Comparison of ENCODE assay signal across 16 cellular contexts in genomic region chr7:157211710-157212109, GRCh38.
DNase-seq lines count a peak whose midpoint lies in the region; ATAC-seq, FAIRE-seq and TF ChIP-seq lines count a peak whose summit lies in the region.
"Had no signal": no experiment of that assay in that cellular context is flagged by ENCODE, and none has a peak within 500 bp of the region (broad histone marks: within the 10 kb centered on the region; RNA-seq: fewer than 3 reads in every experiment).

No MANE protein-coding gene starts in this region.

- no peak overlapping the region for H3K27ac ChIP-seq in kidney (ENCODE audit: low read depth in 2 of 2, low read length in 2 of 2)
- no peak overlapping the region for H3K27ac ChIP-seq in Peyer's patch
- H3K27ac ChIP-seq: cardiac muscle cell, esophagus muscularis mucosa, RWPE1 had no signal

- no peak for TF ChIP-seq CTCF in activated CD8-positive, alpha-beta T cell treated with anti-CD3 and anti-CD28 coated beads for 36 hours (IDR thresholded peaks at IDR 0.05)
- TF ChIP-seq CTCF in kidney (IDR thresholded peaks at IDR 0.05; ENCODE audit: borderline replicate concordance, extremely low read depth, insufficient read depth) (no peak), Peyer's patch (IDR thresholded peaks at IDR 0.05) (no peak)

- H3K9me3 ChIP-seq in kidney (ENCODE audit: control insufficient read depth in 1 of 2, low read length in 2 of 2), result no peaks in the 10 kb centered on the region
- no peaks in the 10 kb centered on the region for H3K9me3 ChIP-seq in Peyer's patch
- H3K9me3 ChIP-seq: esophagus muscularis mucosa had no signal

- H3K4me3 ChIP-seq in kidney (ENCODE audit: low read length in 2 of 2) (no peak overlapping the region), Peyer's patch (no peak overlapping the region)
- H3K4me3 ChIP-seq: cardiac muscle cell, esophagus muscularis mucosa had no signal

- no peak overlapping the region for H3K4me3 Mint-ChIP-seq in activated CD8-positive, alpha-beta T cell treated with anti-CD3 and anti-CD28 coated beads for 36 hours
- no peak overlapping the region for H3K4me3 Mint-ChIP-seq in activated CD8-positive, alpha-beta T cell treated with anti-CD3 and anti-CD28 coated beads, Interleukin-2, amount 10 ng/mL, durations not matched to agents 7 days and 5 days
- H3K4me3 Mint-ChIP-seq: activated T-helper 1 cell treated with anti-CD3 and anti-CD28 coated beads, Interleukin-12 subunit alpha, Interleukin-12 subunit beta, Interleukin-2, Interleukin-4 antibody, amounts not matched to agents 30 ng/mL and 10 ng/mL and 1 ng/mL, durations not matched to agents 14 hours and 24 hours and 36 hours; B cell; WTC11 had no signal

- no peaks in the 10 kb centered on the region for H3K4me1 Mint-ChIP-seq in activated CD8-positive, alpha-beta T cell treated with anti-CD3 and anti-CD28 coated beads for 36 hours (ENCODE audit: low read depth)
- H3K4me1 Mint-ChIP-seq in activated CD8-positive, alpha-beta T cell treated with anti-CD3 and anti-CD28 coated beads, Interleukin-2, amount 10 ng/mL, durations not matched to agents 7 days and 5 days (ENCODE audit: low read depth), result no peaks in the 10 kb centered on the region
- H3K4me1 Mint-ChIP-seq: B cell, WTC11 had no signal

- H3K9ac ChIP-seq in kidney (ENCODE audit: low read length in 2 of 2), result no peak overlapping the region

- H3K36me3 Mint-ChIP-seq in activated CD8-positive, alpha-beta T cell treated with anti-CD3 and anti-CD28 coated beads for 36 hours (ENCODE audit: low read depth), result peaks cover 32% of the 10 kb centered on the region
- H3K36me3 Mint-ChIP-seq in activated CD8-positive, alpha-beta T cell treated with anti-CD3 and anti-CD28 coated beads, Interleukin-2, amount 10 ng/mL, durations not matched to agents 7 days and 5 days (ENCODE audit: low read depth), result peaks cover 32% of the 10 kb centered on the region

- FAIRE-seq in kidney (lab: Jason Lieb, UNC), result no peak

- H3K4me1 ChIP-seq in kidney (ENCODE audit: control insufficient read depth in 1 of 2, insufficient read depth in 1 of 2, low read depth in 1 of 2, low read length in 2 of 2) (no peaks in the 10 kb centered on the region), Peyer's patch (no peaks in the 10 kb centered on the region)
- H3K4me1 ChIP-seq: esophagus muscularis mucosa had no signal

- peaks cover 10 to 18% of the 10 kb centered on the region in 2 donors for H3K36me3 ChIP-seq in kidney (ENCODE audit: control insufficient read depth in 1 of 2, insufficient read depth in 2 of 2, low read length in 2 of 2)
- peaks cover 0 to 29% (median 0%) of the 10 kb centered on the region in 3 donors for H3K36me3 ChIP-seq in Peyer's patch

- intact Hi-C loops in activated CD8-positive, alpha-beta T cell treated with anti-CD3 and anti-CD28 coated beads for 36 hours (cut with micrococcal nuclease), result no loop called here
- intact Hi-C loops in kidney (cut with DNase I), result no loop called here

- no peak for ATAC-seq in activated CD8-positive, alpha-beta T cell treated with anti-CD3 and anti-CD28 coated beads for 36 hours
- no peak for ATAC-seq in activated CD8-positive, alpha-beta T cell treated with anti-CD3 and anti-CD28 coated beads, Interleukin-2, amount 10 ng/mL, durations not matched to agents 7 days and 5 days
- no peak for ATAC-seq in HG03039 (IDR thresholded peaks at IDR 0.05; ENCODE audit: unreplicated experiment)
- ATAC-seq: stimulated activated naive CD8-positive, alpha-beta T cell treated with anti-CD3 and anti-CD28 coated beads, Interleukin-15, Interleukin-2, amounts not matched to agents 100 U/mL and 50 U/mL, for 24 hours; WTC11 had no signal

- CTCF ChIA-PET in activated CD8-positive, alpha-beta T cell treated with anti-CD3 and anti-CD28 coated beads for 36 hours (lab: Charles Lee), result interaction anchor here (0.9 to 1.8 kb wide), 3 partner anchors 11 to 62 kb away, joined by 3 to 4 read pairs (median 3); no protein-coding TSS in a partner anchor
- CTCF ChIA-PET in activated CD8-positive, alpha-beta T cell treated with anti-CD3 and anti-CD28 coated beads, Interleukin-2, amount 10 ng/mL, durations not matched to agents 7 days and 5 days (lab: Charles Lee), result interaction anchor here (0.6 kb wide), 1 partner anchor 39 kb away, joined by 4 read pairs; no protein-coding TSS in a partner anchor

- DNase-seq in activated CD8-positive, alpha-beta T cell treated with anti-CD3 and anti-CD28 coated beads for 36 hours, result no peak
- DNase-seq in activated CD8-positive, alpha-beta T cell treated with anti-CD3 and anti-CD28 coated beads, Interleukin-2, amount 10 ng/mL, durations not matched to agents 7 days and 5 days, result no peak
- DNase-seq in NCI-H524 (lab: John Stamatoyannopoulos, UW), result peak; percentile 87 to 95
- peak; percentile 62 for DNase-seq in fibroblast of peridontal ligament (ENCODE audit: extremely low read depth)
- no peak for DNase-seq in NCI-H526 treated with DMSO at 0.1 percent for 48 hours (lab: John Stamatoyannopoulos, UW)
- DNase-seq in kidney, result no peak
- no peak for DNase-seq in Peyer's patch
- DNase-seq: kidney glomerular epithelial cell; stimulated activated naive CD8-positive, alpha-beta T cell treated with anti-CD3 and anti-CD28 coated beads, Interleukin-15, Interleukin-2, amounts not matched to agents 100 U/mL and 50 U/mL, for 24 hours had no signal

- no peak for TF ChIP-seq POLR2A in Peyer's patch (IDR thresholded peaks at IDR 0.05)

- POLR2A ChIA-PET in activated CD8-positive, alpha-beta T cell treated with anti-CD3 and anti-CD28 coated beads for 36 hours (lab: Charles Lee), result interaction anchor here (0.6 to 2.1 kb wide), 2 partner anchors 13 to 1448 kb away, joined by 3 to 5 read pairs; no protein-coding TSS in a partner anchor
- POLR2A ChIA-PET in activated CD8-positive, alpha-beta T cell treated with anti-CD3 and anti-CD28 coated beads, Interleukin-2, amount 10 ng/mL, durations not matched to agents 7 days and 5 days (lab: Charles Lee), result no interaction called here

- no peaks in the 10 kb centered on the region for H3K27me3 ChIP-seq in Peyer's patch
- H3K27me3 ChIP-seq: cardiac muscle cell, esophagus muscularis mucosa had no signal

- H3K9me3 Mint-ChIP-seq in activated CD8-positive, alpha-beta T cell treated with anti-CD3 and anti-CD28 coated beads for 36 hours, result no peaks in the 10 kb centered on the region
- no peaks in the 10 kb centered on the region for H3K9me3 Mint-ChIP-seq in activated CD8-positive, alpha-beta T cell treated with anti-CD3 and anti-CD28 coated beads, Interleukin-2, amount 10 ng/mL, durations not matched to agents 7 days and 5 days (ENCODE audit: insufficient read depth)
- H3K9me3 Mint-ChIP-seq: activated T-helper 1 cell treated with anti-CD3 and anti-CD28 coated beads, Interleukin-12 subunit alpha, Interleukin-12 subunit beta, Interleukin-2, Interleukin-4 antibody, amounts not matched to agents 30 ng/mL and 10 ng/mL and 1 ng/mL, durations not matched to agents 14 hours and 24 hours and 36 hours; WTC11 had no signal

- peak overlapping the region; percentile 30 for H3K27ac Mint-ChIP-seq in activated CD8-positive, alpha-beta T cell treated with anti-CD3 and anti-CD28 coated beads for 36 hours
- no peak overlapping the region for H3K27ac Mint-ChIP-seq in activated CD8-positive, alpha-beta T cell treated with anti-CD3 and anti-CD28 coated beads, Interleukin-2, amount 10 ng/mL, durations not matched to agents 7 days and 5 days
- H3K27ac Mint-ChIP-seq: activated T-helper 1 cell treated with anti-CD3 and anti-CD28 coated beads, Interleukin-12 subunit alpha, Interleukin-12 subunit beta, Interleukin-2, Interleukin-4 antibody, amounts not matched to agents 30 ng/mL and 10 ng/mL and 1 ng/mL, durations not matched to agents 14 hours and 24 hours and 36 hours; B cell; WTC11 had no signal

- no peaks in the 10 kb centered on the region for H3K27me3 Mint-ChIP-seq in activated CD8-positive, alpha-beta T cell treated with anti-CD3 and anti-CD28 coated beads for 36 hours
- H3K27me3 Mint-ChIP-seq in activated CD8-positive, alpha-beta T cell treated with anti-CD3 and anti-CD28 coated beads, Interleukin-2, amount 10 ng/mL, durations not matched to agents 7 days and 5 days (ENCODE audit: low read depth), result no peaks in the 10 kb centered on the region
- H3K27me3 Mint-ChIP-seq: B cell had no signal

Comparison
In these comparisons a context has a peak if more than half of its experiments do, and no peak if none do; other contexts are left out.
1. DNase-seq: peak in NCI-H524 (2 of 2) and fibroblast of peridontal ligament (single experiment); none in activated CD8-positive, alpha-beta T cell treated with anti-CD3 and anti-CD28 coated beads for 36 hours (single experiment), activated CD8-positive, alpha-beta T cell treated with anti-CD3 and anti-CD28 coated beads, Interleukin-2, amount 10 ng/mL, durations not matched to agents 7 days and 5 days (single experiment), NCI-H526 treated with DMSO at 0.1 percent for 48 hours (single experiment), kidney (single experiment) and Peyer's patch (0 of 3).